8 cellular contexts compared by ENCODE assay signal in the genomic region with DNA sequence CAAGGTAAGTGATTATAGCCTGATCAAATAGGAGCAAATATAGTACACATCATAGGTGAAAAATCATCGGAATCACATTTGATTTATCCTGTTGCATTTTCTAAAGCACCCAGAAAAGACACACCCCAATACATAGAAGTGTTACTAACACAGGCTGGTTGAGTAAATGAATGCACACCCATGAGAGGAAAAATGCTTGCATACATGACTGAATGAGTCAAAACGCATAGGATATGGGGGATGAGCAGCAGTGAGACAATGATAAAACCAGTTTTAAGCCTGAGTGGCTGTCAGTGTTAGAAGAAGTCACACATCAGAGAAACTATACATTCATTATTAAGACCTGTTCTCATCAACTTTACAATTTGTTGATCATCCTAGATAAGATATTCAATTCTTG.
"Had no signal": no experiment of that assay in that cellular context is flagged by ENCODE, and none has a peak within 500 bp of the region (broad histone marks: within the 10 kb centered on the region; RNA-seq: fewer than 3 reads in every experiment).

No MANE protein-coding gene starts in this region.

- H3K9me3 ChIP-seq: HAP-1 had no signal

- H3K27ac ChIP-seq: HL-60 had no signal

- H3K4me3 ChIP-seq: HAP-1 had no signal

- DNase-seq: GOT3, H7, HFFc6, KBM-7 had no signal

- H3K4me1 ChIP-seq: HAP-1 had no signal

- H3K36me3 ChIP-seq: HAP-1 had no signal

- ATAC-seq: HCT116, HepG2 had no signal
